1 cellular context compared by ENCODE assay signal in genomic region chr3:125374996-125375941, GRCh38.
TF ChIP-seq lines count a peak whose summit lies in the region.

Gene ZNF148 (minus strand): TSS chr3:125375325. CDS start chr3:125313640, 61,685 bp downstream.

TF ChIP-seq in HepG2, 621 proteins besides CTCF, POLR2A, EP300 and RAD21 (continued from another document and continues in another):
- TF ChIP-seq MLXIP (CRISPR knock-in tag; IDR thresholded peaks at IDR 0.05; ENCODE audit: borderline replicate concordance), result no peak
- peak; percentile 81; the same call in 1 of the 2 replicates for TF ChIP-seq ARID4A (CRISPR knock-in tag; IDR thresholded peaks at IDR 0.05; ENCODE audit: borderline replicate concordance)
- TF ChIP-seq SMAD1 (CRISPR knock-in tag; IDR thresholded peaks at IDR 0.05; ENCODE audit: borderline replicate concordance, low read depth), result no peak
- TF ChIP-seq ZNF564 (CRISPR knock-in tag; IDR thresholded peaks at IDR 0.05), result peak; percentile 49
- TF ChIP-seq ZBTB44 (CRISPR knock-in tag; IDR thresholded peaks at IDR 0.05), result peak; percentile 74; the same call in 1 of the 2 replicates
- TF ChIP-seq NR3C1 (CRISPR knock-in tag; IDR thresholded peaks at IDR 0.05), result no peak
- peak; percentile 66; the same call in 1 of the 2 replicates for TF ChIP-seq ZNF256 (CRISPR knock-in tag; conservative IDR thresholded peaks at IDR 0.05)
- TF ChIP-seq PBX2 (CRISPR knock-in tag; IDR thresholded peaks at IDR 0.05), result no peak
- TF ChIP-seq GLMP (CRISPR knock-in tag; IDR thresholded peaks at IDR 0.05; ENCODE audit: borderline replicate concordance), result no peak
- TF ChIP-seq ZBTB46 (CRISPR knock-in tag; IDR thresholded peaks at IDR 0.05; ENCODE audit: borderline replicate concordance), result no peak
- TF ChIP-seq KLF12 (CRISPR knock-in tag; IDR thresholded peaks at IDR 0.05; ENCODE audit: borderline replicate concordance), result 0 out of 2 replicates have a peak, but pooled peaks have one; percentile 30
- TF ChIP-seq HHEX (CRISPR knock-in tag; IDR thresholded peaks at IDR 0.05), result no peak
- peak; percentile 78 for TF ChIP-seq TARDBP (CRISPR knock-in tag; IDR thresholded peaks at IDR 0.05)
- 0 out of 2 replicates have a peak, but pooled peaks have one; percentile 46 for TF ChIP-seq ZFP37 (CRISPR knock-in tag; IDR thresholded peaks at IDR 0.05; ENCODE audit: borderline replicate concordance)
- no peak for TF ChIP-seq HNF1A (IDR thresholded peaks at IDR 0.05; ENCODE audit: low read depth)
- no peak for TF ChIP-seq HNF1A (CRISPR knock-in tag; IDR thresholded peaks at IDR 0.05; ENCODE audit: borderline replicate concordance)
- peak; percentile 22; the same call in 1 of the 2 replicates for TF ChIP-seq CREB1 (IDR thresholded peaks at IDR 0.05)
- TF ChIP-seq CREB1 (CRISPR knock-in tag; IDR thresholded peaks at IDR 0.05), result no peak
- TF ChIP-seq PRDM4 (CRISPR knock-in tag; IDR thresholded peaks at IDR 0.05; ENCODE audit: borderline replicate concordance), result no peak
- 0 out of 2 replicates have a peak, but pooled peaks have one; percentile 15 for TF ChIP-seq ZNF34 (CRISPR knock-in tag; IDR thresholded peaks at IDR 0.05; ENCODE audit: borderline replicate concordance)
- no peak for TF ChIP-seq ZNF484 (CRISPR knock-in tag; IDR thresholded peaks at IDR 0.05; ENCODE audit: borderline replicate concordance, low read depth)
- TF ChIP-seq SNAPC5 (CRISPR knock-in tag; IDR thresholded peaks at IDR 0.05; ENCODE audit: borderline replicate concordance), result no peak
- no peak; the same call in 1 of the 2 replicates for TF ChIP-seq ZMAT3 (CRISPR knock-in tag; conservative IDR thresholded peaks at IDR 0.05)
- no peak for TF ChIP-seq ZNF337 (CRISPR knock-in tag; IDR thresholded peaks at IDR 0.05; ENCODE audit: borderline replicate concordance, low read depth)
- TF ChIP-seq AKAP8 (CRISPR knock-in tag; IDR thresholded peaks at IDR 0.05), result no peak
- TF ChIP-seq MAFF (IDR thresholded peaks at IDR 0.05; ENCODE audit: low read depth, low read length), result no peak
- TF ChIP-seq MATR3 (CRISPR knock-in tag; IDR thresholded peaks at IDR 0.05), result no peak
- peak; percentile 82 for TF ChIP-seq TFDP2 (CRISPR knock-in tag; IDR thresholded peaks at IDR 0.05)
- peak; percentile 84 for TF ChIP-seq PTBP1 (IDR thresholded peaks at IDR 0.05; ENCODE audit: low read depth, low read length, poor library complexity, severe bottlenecking)
- TF ChIP-seq PBX3 (CRISPR knock-in tag; IDR thresholded peaks at IDR 0.05; ENCODE audit: borderline replicate concordance), result no peak
- TF ChIP-seq EZH2 (conservative IDR thresholded peaks at IDR 0.05; ENCODE audit: low read depth, low read length), result no peak
- TF ChIP-seq POLR2AphosphoS5 (IDR thresholded peaks at IDR 0.05; ENCODE audit: low read depth, low read length), result peak; percentile 84
